19 cellular contexts compared by ENCODE assay signal in genomic region chr7:81267508-81267907, GRCh38.
A peak's percentile ranks its signal among the peaks of the same experiment; 100 is the strongest.
DNase-seq lines count a peak whose midpoint lies in the region; ATAC-seq and TF ChIP-seq lines count a peak whose summit lies in the region.
"Had no signal": no experiment of that assay in that cellular context is flagged by ENCODE, and none has a peak within 500 bp of the region (broad histone marks: within the 10 kb centered on the region; RNA-seq: fewer than 3 reads in every experiment).

No MANE protein-coding gene starts in this region.

- intact Hi-C loops in activated T-helper 1 cell treated with anti-CD3 and anti-CD28 coated beads, Interleukin-12 subunit alpha, Interleukin-12 subunit beta, Interleukin-2, Interleukin-4 antibody, amounts not matched to agents 30 ng/mL and 10 ng/mL and 1 ng/mL, durations not matched to agents 14 hours and 24 hours and 36 hours (cut with micrococcal nuclease) = no loop called here

- DNase-seq in COLO668 (lab: John Stamatoyannopoulos, UW; ENCODE audit: unreplicated experiment) (peak; percentile 9), HT1080 (ENCODE audit: low read depth) (peak; percentile 85), RWPE2 (ENCODE audit: low spot score) (no peak), glomerular visceral epithelial cell (ENCODE audit: extremely low spot score) (peak; percentile 44), D341Med (ENCODE audit: low spot score) (no peak), GDM1 (lab: John Stamatoyannopoulos, UW) (no peak)
- no peak for DNase-seq in activated T-helper 1 cell treated with anti-CD3 and anti-CD28 coated beads, Interleukin-12 subunit alpha, Interleukin-12 subunit beta, Interleukin-2, Interleukin-4 antibody, amounts not matched to agents 30 ng/mL and 10 ng/mL and 1 ng/mL, durations not matched to agents 14 hours and 24 hours and 36 hours (ENCODE audit: low spot score)
- DNase-seq: activated CD8-positive, alpha-beta T cell treated with anti-CD3 and anti-CD28 coated beads, Interleukin-2, amount 10 ng/mL, durations not matched to agents 7 days and 5 days; activated effector memory CD4-positive, alpha-beta T cell treated with Interleukin-2 at 50 U/mL for 16 hours; kidney glomerular epithelial cell; NCI-H510A treated with DMSO at 0.1 percent for 48 hours; retina; SJCRH30; stimulated activated CD4-positive, alpha-beta T cell treated with anti-CD3 and anti-CD28 coated beads, Interleukin-4, amount 100 ng/mL, for 4 hours; stimulated activated naive CD4-positive, alpha-beta T cell had no signal

- H3K9me3 ChIP-seq in RWPE2 (ENCODE audit: severe bottlenecking) = no peaks in the 10 kb centered on the region
- H3K9me3 ChIP-seq: SJCRH30 had no signal

- H3K27me3 ChIP-seq in RWPE2 (ENCODE audit: insufficient read depth, poor library complexity, severe bottlenecking) = no peaks in the 10 kb centered on the region
- H3K27me3 ChIP-seq: SJCRH30 had no signal

- no peaks in the 10 kb centered on the region for H3K27me3 Mint-ChIP-seq in activated T-helper 1 cell treated with anti-CD3 and anti-CD28 coated beads, Interleukin-12 subunit alpha, Interleukin-12 subunit beta, Interleukin-2, Interleukin-4 antibody, amounts not matched to agents 30 ng/mL and 10 ng/mL and 1 ng/mL, durations not matched to agents 14 hours and 24 hours and 36 hours (ENCODE audit: insufficient read depth)

- no peak overlapping the region for H3K27ac ChIP-seq in RWPE2 (ENCODE audit: poor library complexity, severe bottlenecking)
- H3K27ac ChIP-seq: C4-2B, HL-60, SJCRH30 had no signal

- TF ChIP-seq CTCF in RWPE2 (IDR thresholded peaks at IDR 0.05; ENCODE audit: poor library complexity, severe bottlenecking) = no peak

- no peaks in the 10 kb centered on the region for H3K36me3 Mint-ChIP-seq in activated T-helper 1 cell treated with anti-CD3 and anti-CD28 coated beads, Interleukin-12 subunit alpha, Interleukin-12 subunit beta, Interleukin-2, Interleukin-4 antibody, amounts not matched to agents 30 ng/mL and 10 ng/mL and 1 ng/mL, durations not matched to agents 14 hours and 24 hours and 36 hours (ENCODE audit: low read depth)

- H3K4me3 Mint-ChIP-seq in activated T-helper 1 cell treated with anti-CD3 and anti-CD28 coated beads, Interleukin-12 subunit alpha, Interleukin-12 subunit beta, Interleukin-2, Interleukin-4 antibody, amounts not matched to agents 30 ng/mL and 10 ng/mL and 1 ng/mL, durations not matched to agents 14 hours and 24 hours and 36 hours = no peak overlapping the region
- H3K4me3 Mint-ChIP-seq: activated CD8-positive, alpha-beta T cell treated with anti-CD3 and anti-CD28 coated beads, Interleukin-2, amount 10 ng/mL, durations not matched to agents 7 days and 5 days had no signal

- no peaks in the 10 kb centered on the region for H3K36me3 ChIP-seq in RWPE2 (ENCODE audit: low read depth)
- H3K36me3 ChIP-seq: SJCRH30 had no signal

- H3K4me3 ChIP-seq in RWPE2 (ENCODE audit: severe bottlenecking) = no peak overlapping the region
- H3K4me3 ChIP-seq: SJCRH30 had no signal

- ATAC-seq in RWPE2 (ENCODE audit: low read depth) (peak; percentile 87), GM21390 (IDR thresholded peaks at IDR 0.05; ENCODE audit: unreplicated experiment) (no peak)
- ATAC-seq: activated CD8-positive, alpha-beta T cell treated with anti-CD3 and anti-CD28 coated beads, Interleukin-2, amount 10 ng/mL, durations not matched to agents 7 days and 5 days; HCT116 had no signal

- H3K4me1 ChIP-seq in RWPE2 (ENCODE audit: insufficient read depth, poor library complexity, severe bottlenecking) = no peaks in the 10 kb centered on the region
- H3K4me1 ChIP-seq: SJCRH30 had no signal

- H3K27ac Mint-ChIP-seq in activated T-helper 1 cell treated with anti-CD3 and anti-CD28 coated beads, Interleukin-12 subunit alpha, Interleukin-12 subunit beta, Interleukin-2, Interleukin-4 antibody, amounts not matched to agents 30 ng/mL and 10 ng/mL and 1 ng/mL, durations not matched to agents 14 hours and 24 hours and 36 hours = no peak overlapping the region
- H3K27ac Mint-ChIP-seq: activated CD8-positive, alpha-beta T cell treated with anti-CD3 and anti-CD28 coated beads, Interleukin-2, amount 10 ng/mL, durations not matched to agents 7 days and 5 days had no signal

- no peaks in the 10 kb centered on the region for H3K9me3 Mint-ChIP-seq in activated T-helper 1 cell treated with anti-CD3 and anti-CD28 coated beads, Interleukin-12 subunit alpha, Interleukin-12 subunit beta, Interleukin-2, Interleukin-4 antibody, amounts not matched to agents 30 ng/mL and 10 ng/mL and 1 ng/mL, durations not matched to agents 14 hours and 24 hours and 36 hours

- no peaks in the 10 kb centered on the region for H3K4me1 Mint-ChIP-seq in activated T-helper 1 cell treated with anti-CD3 and anti-CD28 coated beads, Interleukin-12 subunit alpha, Interleukin-12 subunit beta, Interleukin-2, Interleukin-4 antibody, amounts not matched to agents 30 ng/mL and 10 ng/mL and 1 ng/mL, durations not matched to agents 14 hours and 24 hours and 36 hours (ENCODE audit: low read depth)

Comparison
In these comparisons a context has a peak if more than half of its experiments do, and no peak if none do; other contexts are left out.
1. DNase-seq: peak in COLO668 (single experiment), HT1080 (single experiment) and glomerular visceral epithelial cell (single experiment); none in RWPE2 (single experiment), D341Med (single experiment), activated T-helper 1 cell treated with anti-CD3 and anti-CD28 coated beads, Interleukin-12 subunit alpha, Interleukin-12 subunit beta, Interleukin-2, Interleukin-4 antibody, amounts not matched to agents 30 ng/mL and 10 ng/mL and 1 ng/mL, durations not matched to agents 14 hours and 24 hours and 36 hours (single experiment) and GDM1 (single experiment).